1 cellular context compared by ENCODE assay signal in genomic region chr22:46542011-46542985, GRCh38.
TF ChIP-seq lines count a peak whose summit lies in the region.

No MANE protein-coding gene starts in this region.

TF ChIP-seq in GM23338, 12 proteins besides CTCF, POLR2A, EP300 and RAD21 (continued from another document):
- TF ChIP-seq ETS1 (IDR thresholded peaks at IDR 0.05) (no peak), NANOG (IDR thresholded peaks at IDR 0.05; ENCODE audit: borderline replicate concordance) (no peak), CREB1 (CRISPR knock-in tag; IDR thresholded peaks at IDR 0.05; ENCODE audit: low read depth) (no peak), POLR2AphosphoS5 (IDR thresholded peaks at IDR 0.05; ENCODE audit: low read depth) (no peak), ZNF331 (CRISPR knock-in tag; IDR thresholded peaks at IDR 0.05; ENCODE audit: low read depth) (no peak), EZH2 (IDR thresholded peaks at IDR 0.05; ENCODE audit: low read depth, unreplicated experiment) (no peak)
